Comparison of ENCODE assay signal across 9 cellular contexts in the genomic region with DNA sequence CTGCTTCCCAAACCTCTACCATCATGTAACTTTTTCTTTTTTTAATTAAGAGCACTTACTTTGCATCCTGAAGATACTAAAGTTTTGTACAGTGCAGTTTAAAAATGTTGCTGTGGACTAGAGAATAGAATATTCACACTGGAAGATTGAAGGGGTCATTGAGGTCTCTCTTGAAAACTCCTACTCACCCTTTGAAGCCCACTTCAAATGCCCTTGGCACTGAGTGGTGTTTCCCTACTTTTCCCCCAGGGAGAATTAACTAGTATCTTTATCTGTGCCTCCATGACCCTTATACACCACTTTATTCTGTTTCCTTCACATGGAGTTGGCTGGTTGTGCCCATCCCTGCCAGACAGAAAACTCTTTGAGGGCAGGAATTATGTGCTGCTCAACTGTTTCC. TPM values are rescaled to one million over a fixed set of nuclear protein-coding genes. Genes with fewer than 3 reads are reported as not detected.
"Had no signal": no experiment of that assay in that cellular context is flagged by ENCODE, and none has a peak within 500 bp of the region (broad histone marks: within the 10 kb centered on the region; RNA-seq: fewer than 3 reads in every experiment).

No MANE protein-coding gene starts in this region.

- H3K9me3 ChIP-seq: HAP-1 had no signal

- H3K4me3 ChIP-seq: GM23248, GM23338, HAP-1 had no signal

- DNase-seq: GM23248, GOT3, H7, H9, HCEC 1CT, HFFc6 had no signal

- H2AFZ ChIP-seq: GM23248, GM23338 had no signal

- H3K4me2 ChIP-seq: GM23338 had no signal

- H3K36me3 ChIP-seq: HAP-1 had no signal

- H3K4me1 ChIP-seq: HAP-1 had no signal

- H3K27ac ChIP-seq: GM23248 had no signal

- ATAC-seq: GM23338, HCT116 had no signal

- H3K9ac ChIP-seq: GM23248 had no signal

RNA-seq across cellular contexts. Expression of a gene that starts 19.6 kb away (rescaled TPM):
- polyA plus RNA-seq: GM23248 had no signal
